1 cellular context compared by ENCODE assay signal in genomic region chr11:66879583-66879982, GRCh38.
TF ChIP-seq lines count a peak whose summit lies in the region.

No MANE protein-coding gene starts in this region.

TF ChIP-seq in H1, 55 proteins besides CTCF, POLR2A, EP300 and RAD21:
- TF ChIP-seq E2F6 (IDR thresholded peaks at IDR 0.05) (no peak), TAF1 (IDR thresholded peaks at IDR 0.05; ENCODE audit: low read depth, low read length) (no peak), TAF7 (optimal IDR thresholded peaks at IDR 0.05; ENCODE audit: borderline replicate concordance, low read depth, low read length) (no peak), SRF (IDR thresholded peaks at IDR 0.05; ENCODE audit: low read depth, low read length) (no peak), SAP30 (IDR thresholded peaks at IDR 0.05; ENCODE audit: insufficient read depth, insufficient replicate concordance, low read length) (no peak), ZNF274 (IDR thresholded peaks at IDR 0.05; ENCODE audit: borderline replicate concordance, extremely low read depth, low read length) (no peak), SP4 (IDR thresholded peaks at IDR 0.05; ENCODE audit: low read length) (no peak), ASH2L (IDR thresholded peaks at IDR 0.05; ENCODE audit: low read length) (no peak), MAFK (IDR thresholded peaks at IDR 0.05; ENCODE audit: low read depth, low read length) (no peak), SP2 (IDR thresholded peaks at IDR 0.05; ENCODE audit: low read length) (no peak), GTF2F1 (IDR thresholded peaks at IDR 0.05; ENCODE audit: borderline replicate concordance, low read depth, low read length) (no peak), RBBP5 (IDR thresholded peaks at IDR 0.05; ENCODE audit: borderline replicate concordance, low read depth, low read length) (no peak), CHD7 (IDR thresholded peaks at IDR 0.05; ENCODE audit: insufficient replicate concordance, low read length) (no peak), USF2 (IDR thresholded peaks at IDR 0.05; ENCODE audit: low read length) (no peak), TCF12 (IDR thresholded peaks at IDR 0.05; ENCODE audit: low read depth, low read length) (no peak), PHF8 (conservative IDR thresholded peaks at IDR 0.05; ENCODE audit: low read depth, low read length) (no peak), KDM5A (IDR thresholded peaks at IDR 0.05; ENCODE audit: low read length) (no peak), TEAD4 (IDR thresholded peaks at IDR 0.05; ENCODE audit: low read depth, low read length) (no peak)
